Comparison of ENCODE assay signal across 1 cellular context in the genomic region with DNA sequence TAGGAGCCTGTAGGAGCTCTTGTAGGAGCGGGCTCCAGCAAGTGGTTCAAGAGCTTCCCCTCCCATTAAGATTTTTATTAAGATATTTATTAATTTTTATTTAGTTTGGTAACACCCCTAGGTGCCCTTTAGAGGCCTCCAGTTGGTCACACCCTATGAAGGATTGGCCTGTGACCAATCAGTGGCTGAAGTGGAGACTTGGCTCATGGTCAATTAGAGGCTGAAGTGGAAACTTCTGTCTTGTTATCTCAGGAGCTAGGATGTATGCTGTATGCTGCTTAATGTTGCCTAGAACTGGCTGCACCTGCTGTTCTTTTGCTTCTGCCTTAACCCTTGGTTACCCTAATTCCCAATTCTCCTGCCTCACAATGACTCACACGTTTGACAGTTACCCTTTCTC.
TF ChIP-seq lines count a peak whose summit lies in the region.

No MANE protein-coding gene starts in this region.

TF ChIP-seq in K562, 482 proteins besides CTCF, POLR2A, EP300 and RAD21:
- TF ChIP-seq, protein P1, sequence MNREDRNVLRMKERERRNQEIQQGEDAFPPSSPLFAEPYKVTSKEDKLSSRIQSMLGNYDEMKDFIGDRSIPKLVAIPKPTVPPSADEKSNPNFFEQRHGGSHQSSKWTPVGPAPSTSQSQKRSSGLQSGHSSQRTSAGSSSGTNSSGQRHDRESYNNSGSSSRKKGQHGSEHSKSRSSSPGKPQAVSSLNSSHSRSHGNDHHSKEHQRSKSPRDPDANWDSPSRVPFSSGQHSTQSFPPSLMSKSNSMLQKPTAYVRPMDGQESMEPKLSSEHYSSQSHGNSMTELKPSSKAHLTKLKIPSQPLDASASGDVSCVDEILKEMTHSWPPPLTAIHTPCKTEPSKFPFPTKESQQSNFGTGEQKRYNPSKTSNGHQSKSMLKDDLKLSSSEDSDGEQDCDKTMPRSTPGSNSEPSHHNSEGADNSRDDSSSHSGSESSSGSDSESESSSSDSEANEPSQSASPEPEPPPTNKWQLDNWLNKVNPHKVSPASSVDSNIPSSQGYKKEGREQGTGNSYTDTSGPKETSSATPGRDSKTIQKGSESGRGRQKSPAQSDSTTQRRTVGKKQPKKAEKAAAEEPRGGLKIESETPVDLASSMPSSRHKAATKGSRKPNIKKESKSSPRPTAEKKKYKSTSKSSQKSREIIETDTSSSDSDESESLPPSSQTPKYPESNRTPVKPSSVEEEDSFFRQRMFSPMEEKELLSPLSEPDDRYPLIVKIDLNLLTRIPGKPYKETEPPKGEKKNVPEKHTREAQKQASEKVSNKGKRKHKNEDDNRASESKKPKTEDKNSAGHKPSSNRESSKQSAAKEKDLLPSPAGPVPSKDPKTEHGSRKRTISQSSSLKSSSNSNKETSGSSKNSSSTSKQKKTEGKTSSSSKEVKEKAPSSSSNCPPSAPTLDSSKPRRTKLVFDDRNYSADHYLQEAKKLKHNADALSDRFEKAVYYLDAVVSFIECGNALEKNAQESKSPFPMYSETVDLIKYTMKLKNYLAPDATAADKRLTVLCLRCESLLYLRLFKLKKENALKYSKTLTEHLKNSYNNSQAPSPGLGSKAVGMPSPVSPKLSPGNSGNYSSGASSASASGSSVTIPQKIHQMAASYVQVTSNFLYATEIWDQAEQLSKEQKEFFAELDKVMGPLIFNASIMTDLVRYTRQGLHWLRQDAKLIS (CRISPR knock-in tag; IDR thresholded peaks at IDR 0.05), result no peak
- TF ChIP-seq, protein P2, sequence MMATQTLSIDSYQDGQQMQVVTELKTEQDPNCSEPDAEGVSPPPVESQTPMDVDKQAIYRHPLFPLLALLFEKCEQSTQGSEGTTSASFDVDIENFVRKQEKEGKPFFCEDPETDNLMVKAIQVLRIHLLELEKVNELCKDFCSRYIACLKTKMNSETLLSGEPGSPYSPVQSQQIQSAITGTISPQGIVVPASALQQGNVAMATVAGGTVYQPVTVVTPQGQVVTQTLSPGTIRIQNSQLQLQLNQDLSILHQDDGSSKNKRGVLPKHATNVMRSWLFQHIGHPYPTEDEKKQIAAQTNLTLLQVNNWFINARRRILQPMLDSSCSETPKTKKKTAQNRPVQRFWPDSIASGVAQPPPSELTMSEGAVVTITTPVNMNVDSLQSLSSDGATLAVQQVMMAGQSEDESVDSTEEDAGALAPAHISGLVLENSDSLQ (IDR thresholded peaks at IDR 0.05), result peak; percentile 70; the same call in 1 of the 2 replicates
